In the genomic region with DNA sequence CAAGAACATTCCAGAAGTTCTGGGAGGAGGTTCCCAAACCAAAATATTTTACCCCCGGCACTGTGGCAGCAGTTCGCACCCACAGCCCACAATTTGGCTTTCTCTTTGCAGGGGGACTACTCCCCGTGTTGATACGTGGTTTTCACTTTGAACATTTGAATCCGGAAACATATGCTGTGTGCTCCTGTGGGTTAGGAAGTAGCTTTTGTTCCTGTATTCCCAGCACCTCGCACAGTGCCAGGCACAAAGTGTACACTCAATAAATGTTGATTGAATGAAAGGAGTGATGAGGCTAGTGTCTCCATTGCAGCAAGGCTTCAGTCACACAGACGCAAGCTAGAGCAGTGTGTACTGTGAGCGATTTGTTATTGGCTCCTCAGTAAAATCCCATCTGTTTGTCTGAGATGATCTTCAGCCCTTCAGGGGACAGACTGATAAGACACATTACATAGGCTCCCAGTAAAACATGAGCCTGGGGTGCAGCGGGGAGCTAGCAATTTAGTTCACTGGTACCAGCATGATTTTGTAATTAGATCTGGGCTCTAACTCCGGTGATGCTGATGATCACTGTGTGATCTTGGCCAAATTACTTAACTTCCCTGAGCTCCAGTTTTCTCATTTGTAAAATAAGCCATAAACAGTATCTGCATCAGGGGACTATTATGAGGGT, we compare ENCODE assay signal across 18 cellular contexts. TPM values are rescaled to one million over a fixed set of nuclear protein-coding genes. Genes with fewer than 3 reads are reported as not detected.
DNase-seq lines count a peak whose midpoint lies in the region; ATAC-seq and TF ChIP-seq lines count a peak whose summit lies in the region.
"Had no signal": no experiment of that assay in that cellular context is flagged by ENCODE, and none has a peak within 500 bp of the region (broad histone marks: within the 10 kb centered on the region; RNA-seq: fewer than 3 reads in every experiment).

No MANE protein-coding gene starts in this region.

- H2AFZ ChIP-seq in neural progenitor cell (replicated peaks): no peak overlapping the region

- TF ChIP-seq CTCF in brain (conservative IDR thresholded peaks at IDR 0.05): no peak
- TF ChIP-seq CTCF in neural progenitor cell (IDR thresholded peaks at IDR 0.05): no peak

- H4K20me1 ChIP-seq in neural progenitor cell (ENCODE audit: low read depth): no peaks in the 10 kb centered on the region

- H3K9me3 ChIP-seq in CD4-positive, CD25-positive, alpha-beta regulatory T cell (ENCODE audit: control insufficient read depth in 2 of 2, low read length in 2 of 2): no peaks in the 10 kb centered on the region
- H3K9me3 ChIP-seq in neural progenitor cell (ENCODE audit: low read depth) (no peaks in the 10 kb centered on the region), right cardiac atrium (ENCODE audit: control insufficient read depth, low read length) (no peaks in the 10 kb centered on the region)
- H3K9me3 ChIP-seq: breast epithelium had no signal

- WGBS in right cardiac atrium: 68% methylated on average over 10 of the region's 10 CpGs

- peak overlapping the region; percentile 28 to 89 (median 62) for H3K4me3 Mint-ChIP-seq in CD4-positive, CD25-positive, alpha-beta regulatory T cell
- H3K4me3 Mint-ChIP-seq in brain: peak overlapping the region in 3 of 5 experiments; percentile 5 to 44 (median 39)
- peak overlapping the region; percentile 38 for H3K4me3 Mint-ChIP-seq in neural progenitor cell
- H3K4me3 Mint-ChIP-seq: activated CD8-positive, alpha-beta memory T cell treated with anti-CD3 and anti-CD28 coated beads, Interleukin-2, amount 10 ng/mL, durations not matched to agents 7 days and 5 days had no signal

- peaks cover 6% of the 10 kb centered on the region for H3F3A ChIP-seq in neural progenitor cell (ENCODE audit: low read depth)

- H3K4me1 ChIP-seq in CD4-positive, CD25-positive, alpha-beta regulatory T cell (ENCODE audit: control insufficient read depth, insufficient read depth, low read length, poor library complexity, severe bottlenecking): peaks cover 30% of the 10 kb centered on the region
- H3K4me1 ChIP-seq in neural progenitor cell (peaks cover 5% of the 10 kb centered on the region), right cardiac atrium (ENCODE audit: control insufficient read depth, insufficient read depth, low read length) (peaks cover 3% of the 10 kb centered on the region)
- H3K4me1 ChIP-seq: breast epithelium had no signal

- H3K27ac Mint-ChIP-seq in CD4-positive, CD25-positive, alpha-beta regulatory T cell: peak overlapping the region in 1 of 3 donors; percentile 55
- H3K27ac Mint-ChIP-seq in brain (no peak overlapping the region), neural progenitor cell (no peak overlapping the region)
- H3K27ac Mint-ChIP-seq: activated CD8-positive, alpha-beta memory T cell treated with anti-CD3 and anti-CD28 coated beads, Interleukin-2, amount 10 ng/mL, durations not matched to agents 7 days and 5 days had no signal

- no peaks in the 10 kb centered on the region for H3K79me2 ChIP-seq in neural progenitor cell (ENCODE audit: low read depth)

- no peak overlapping the region for H3K4me3 ChIP-seq in CD4-positive, CD25-positive, alpha-beta regulatory T cell (ENCODE audit: low read depth, low read length)
- H3K4me3 ChIP-seq in Jurkat, Clone E6-1 (ENCODE audit: low read length): no peak overlapping the region
- no peak overlapping the region for H3K4me3 ChIP-seq in neural progenitor cell
- H3K4me3 ChIP-seq in right cardiac atrium (ENCODE audit: low read length): no peak overlapping the region

- H3K36me3 Mint-ChIP-seq in CD4-positive, CD25-positive, alpha-beta regulatory T cell: peaks cover 4% of the 10 kb centered on the region
- H3K36me3 Mint-ChIP-seq in brain: no peaks in the 10 kb centered on the region
- no peaks in the 10 kb centered on the region for H3K36me3 Mint-ChIP-seq in neural progenitor cell

- peaks cover 14 to 34% (median 18%) of the 10 kb centered on the region in 4 donors for H3K4me1 Mint-ChIP-seq in CD4-positive, CD25-positive, alpha-beta regulatory T cell
- peaks cover 12% of the 10 kb centered on the region for H3K4me1 Mint-ChIP-seq in brain
- H3K4me1 Mint-ChIP-seq in neural progenitor cell: peaks cover 13% of the 10 kb centered on the region

- no peak for ATAC-seq in CD4-positive, CD25-positive, alpha-beta regulatory T cell (ENCODE audit: low read depth in 2 of 2)
- ATAC-seq in HG02759 (IDR thresholded peaks at IDR 0.05; ENCODE audit: unreplicated experiment) (no peak), right cardiac atrium (no peak)
- ATAC-seq: activated CD8-positive, alpha-beta memory T cell treated with anti-CD3 and anti-CD28 coated beads, Interleukin-2, amount 10 ng/mL, durations not matched to agents 7 days and 5 days had no signal

- H3K4me2 ChIP-seq in neural progenitor cell: no peak overlapping the region
- H3K4me2 ChIP-seq: KMS-11 had no signal

- no peaks in the 10 kb centered on the region for H3K36me3 ChIP-seq in CD4-positive, CD25-positive, alpha-beta regulatory T cell (ENCODE audit: control insufficient read depth, insufficient read depth, low read length)
- H3K36me3 ChIP-seq in neural progenitor cell: no peaks in the 10 kb centered on the region
- H3K36me3 ChIP-seq: breast epithelium had no signal

- DNase-seq in CD4-positive, CD25-positive, alpha-beta regulatory T cell: no peak
- DNase-seq in Jurkat, Clone E6-1 (ENCODE audit: low read depth, low spot score): peak; percentile 41
- DNase-seq in neural progenitor cell (ENCODE audit: low spot score) (no peak), right cardiac atrium (no peak)
- no peak for DNase-seq in stimulated activated naive CD4-positive, alpha-beta T cell (lab: John Stamatoyannopoulos, UW)
- DNase-seq: activated CD4-positive, CD25-positive, alpha-beta regulatory T cell; activated CD8-positive, alpha-beta memory T cell treated with anti-CD3 and anti-CD28 coated beads, Interleukin-2, amount 10 ng/mL, durations not matched to agents 7 days and 5 days; activated naive CD4-positive, alpha-beta T cell; heart right ventricle; islet precursor cell; mammary epithelial cell; NCI-H2171 treated with DMSO at 0.1 percent for 48 hours; NK-92 treated with Interleukin-12 subunit alpha and Interleukin-12 subunit beta, amount 100 ng/mL, for 24 hours; T-helper 1 cell had no signal

- H3K27me3 ChIP-seq in CD4-positive, CD25-positive, alpha-beta regulatory T cell (ENCODE audit: control insufficient read depth, insufficient read depth, low read length): peaks cover 2% of the 10 kb centered on the region
- H3K27me3 ChIP-seq in neural progenitor cell (peaks cover 68% of the 10 kb centered on the region), right cardiac atrium (ENCODE audit: control insufficient read depth, insufficient read depth) (no peaks in the 10 kb centered on the region)

- H3K9ac ChIP-seq in neural progenitor cell: no peak overlapping the region
- H3K9ac ChIP-seq: KMS-11 had no signal

- intact Hi-C loops in right cardiac atrium (cut with DNase I): no loop called here

- peaks cover 19% of the 10 kb centered on the region for H3K27me3 Mint-ChIP-seq in CD4-positive, CD25-positive, alpha-beta regulatory T cell
- peaks cover 73% of the 10 kb centered on the region for H3K27me3 Mint-ChIP-seq in brain
- peaks cover 33% of the 10 kb centered on the region for H3K27me3 Mint-ChIP-seq in neural progenitor cell (ENCODE audit: insufficient read depth, low read depth)

- H3K27ac ChIP-seq in CD4-positive, CD25-positive, alpha-beta regulatory T cell (ENCODE audit: insufficient read depth, low read length, poor library complexity, severe bottlenecking): no peak overlapping the region
- no peak overlapping the region for H3K27ac ChIP-seq in neural progenitor cell
- H3K27ac ChIP-seq in right cardiac atrium (ENCODE audit: low read length): no peak overlapping the region
- H3K27ac ChIP-seq: KMS-11 had no signal

- H3K9me3 Mint-ChIP-seq in CD4-positive, CD25-positive, alpha-beta regulatory T cell: no peaks in the 10 kb centered on the region
- H3K9me3 Mint-ChIP-seq in brain (peaks cover 0 to 9% (median 0%) of the 10 kb centered on the region in 5 experiments), neural progenitor cell (peaks cover 12% of the 10 kb centered on the region)

RNA-seq across cellular contexts. Expression of a gene that starts 2.2 kb away (rescaled TPM):
- 15.8 TPM for total RNA-seq in CD4-positive, CD25-positive, alpha-beta regulatory T cell
- 10 to 100 TPM in 2 of 4 donors, 1 to 10 TPM in 2; 6.2 to 17.9 (median 10.1) TPM for polyA plus RNA-seq in CD4-positive, CD25-positive, alpha-beta regulatory T cell
- polyA plus RNA-seq in Jurkat, Clone E6-1 (2012; ENCODE audit: insufficient read depth, insufficient read length): not detected
- polyA plus RNA-seq in brain (ENCODE audit: insufficient read depth, low read depth, low replicate concordance) (12.9 TPM), right cardiac atrium (5.0 TPM)
- total RNA-seq in neural progenitor cell (ENCODE audit: low replicate concordance) (0.26 and 0.37 TPM in 2 replicates), right cardiac atrium (1 to 10 TPM; 5.5 to 7.8 (median 6.4) TPM)

RNA-seq across cellular contexts. Expression of a gene that starts 28.2 kb away (rescaled TPM):
- not detected for total RNA-seq in CD4-positive, CD25-positive, alpha-beta regulatory T cell
- not detected for polyA plus RNA-seq in CD4-positive, CD25-positive, alpha-beta regulatory T cell
- polyA plus RNA-seq in Jurkat, Clone E6-1 (2012; ENCODE audit: insufficient read depth, insufficient read length): not detected
- not detected for polyA plus RNA-seq in brain (ENCODE audit: insufficient read depth, low read depth, low replicate concordance)
- not detected in 2 replicates for total RNA-seq in neural progenitor cell (ENCODE audit: low replicate concordance)
- total RNA-seq in right cardiac atrium: not detected
- not detected for polyA plus RNA-seq in right cardiac atrium
- total RNA-seq: activated CD8-positive, alpha-beta memory T cell treated with anti-CD3 and anti-CD28 coated beads, Interleukin-2, amount 10 ng/mL, durations not matched to agents 7 days and 5 days; breast epithelium; heart right ventricle; mammary epithelial cell had no signal
- polyA plus RNA-seq: heart right ventricle, mammary epithelial cell had no signal

RNA-seq across cellular contexts. Expression of a gene that starts 30.6 kb away (rescaled TPM):
- total RNA-seq in CD4-positive, CD25-positive, alpha-beta regulatory T cell: not detected
- polyA plus RNA-seq in CD4-positive, CD25-positive, alpha-beta regulatory T cell: under 1 TPM in 1 of 4 donors, not detected in 3; 0.23 TPM
- polyA plus RNA-seq in Jurkat, Clone E6-1 (2012; ENCODE audit: insufficient read depth, insufficient read length): not detected
- not detected for polyA plus RNA-seq in brain (ENCODE audit: insufficient read depth, low read depth, low replicate concordance)
- total RNA-seq in neural progenitor cell (ENCODE audit: low replicate concordance): not detected in 2 replicates
- total RNA-seq in right cardiac atrium: not detected
- not detected for polyA plus RNA-seq in right cardiac atrium
- total RNA-seq: breast epithelium, heart right ventricle, mammary epithelial cell had no signal
- polyA plus RNA-seq: heart right ventricle had no signal

RNA-seq across cellular contexts. Expression of a gene that starts 59.5 kb away (rescaled TPM):
- total RNA-seq in CD4-positive, CD25-positive, alpha-beta regulatory T cell: 8.7 TPM
- polyA plus RNA-seq in CD4-positive, CD25-positive, alpha-beta regulatory T cell: under 1 TPM; 0.05 to 0.23 (median 0.14) TPM
- 10.4 TPM for polyA plus RNA-seq in Jurkat, Clone E6-1 (2012; ENCODE audit: insufficient read depth, insufficient read length)
- polyA plus RNA-seq in brain (ENCODE audit: insufficient read depth, low read depth, low replicate concordance) (25.1 TPM), right cardiac atrium (7.4 TPM)
- total RNA-seq in neural progenitor cell (ENCODE audit: low replicate concordance) (12.0 and 16.3 TPM in 2 replicates), right cardiac atrium (10 to 100 TPM; 18.0 to 51.7 (median 21.9) TPM)
